18 cellular contexts compared by ENCODE assay signal in the genomic region with DNA sequence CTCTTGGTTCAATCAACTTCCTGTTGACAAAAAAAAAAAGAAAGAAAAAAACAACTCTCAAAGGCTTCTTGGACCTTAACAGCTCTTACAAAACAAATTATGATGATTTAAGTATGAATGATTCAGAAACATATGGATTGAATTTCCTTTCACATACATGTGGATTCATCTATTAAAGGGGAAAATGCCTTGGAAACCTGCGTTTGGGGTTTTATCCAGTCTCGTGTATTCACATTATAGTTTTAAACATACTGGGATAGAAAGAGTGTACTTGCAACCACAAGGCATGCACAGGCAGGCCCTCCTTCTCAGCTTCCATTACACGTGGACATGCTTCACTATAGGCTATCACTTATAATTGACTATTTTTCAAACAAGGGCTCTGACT.
DNase-seq lines count a peak whose midpoint lies in the region; ATAC-seq, FAIRE-seq and TF ChIP-seq lines count a peak whose summit lies in the region.
"Had no signal": no experiment of that assay in that cellular context is flagged by ENCODE, and none has a peak within 500 bp of the region (broad histone marks: within the 10 kb centered on the region; RNA-seq: fewer than 3 reads in every experiment).

No MANE protein-coding gene starts in this region.

- no TSS peak for BruUV-seq in IMR-90 (replicated peaks; lab: Mats Ljungman, UMichigan)

- no peak for TF ChIP-seq POLR2A in IMR-90 (IDR thresholded peaks at IDR 0.05; ENCODE audit: low read depth, low read length)

- H2BK15ac ChIP-seq in IMR-90 (ENCODE audit: low read depth, low read length) = no peak overlapping the region

- H2AFZ ChIP-seq in IMR-90 (replicated peaks; ENCODE audit: low read length, poor library complexity) (no peak overlapping the region), hepatocyte (no peak overlapping the region)
- H2AFZ ChIP-seq: PC-9 had no signal

- H3K36me3 ChIP-seq in IMR-90 (ENCODE audit: control insufficient read depth, insufficient read depth, low read length) = no peaks in the 10 kb centered on the region
- H3K36me3 ChIP-seq in hepatocyte (replicated peaks; ENCODE audit: insufficient read depth, low read depth) = no peaks in the 10 kb centered on the region
- no peaks in the 10 kb centered on the region for H3K36me3 ChIP-seq in pancreas
- H3K36me3 ChIP-seq: BLaER1 treated with 17β-estradiol and CSF1 and Interleukin-3, amounts not matched to agents 10 nM and 100 nM had no signal

- H3K14ac ChIP-seq in IMR-90 (replicated peaks; ENCODE audit: low read depth, low read length) = no peak overlapping the region

- DNase-seq in AG09319 (ENCODE audit: extremely low read depth, low read depth) (peak; percentile 0), IMR-90 (peak; percentile 18), dedifferentiated amniotic fluid mesenchymal stem cell (ENCODE audit: extremely low spot score) (peak; percentile 16), hepatocyte (ENCODE audit: low spot score) (no peak), NCI-H1092 treated with DMSO at 0.1 percent for 48 hours (lab: John Stamatoyannopoulos, UW) (no peak), pancreas (no peak), NCI-H2196 (lab: John Stamatoyannopoulos, UW; ENCODE audit: unreplicated experiment) (no peak), hippocampal formation (lab: John Stamatoyannopoulos, UW) (no peak)
- DNase-seq: DMS 273 treated with DMSO at 0.1 percent for 48 hours, EL, H9, NCI-H1417 treated with DMSO at 0.1 percent for 48 hours, NCI-H1930, NCI-H2171, NCI-H82 had no signal

- no peak for FAIRE-seq in pancreas (lab: Jason Lieb, UNC)

- dilution Hi-C loops in IMR-90 (cut with HindIII; ENCODE audit: low sequenced_read_pairs, unreplicated experiment) = no loop called here

- H3K23ac ChIP-seq in IMR-90 (ENCODE audit: low read depth, low read length) = no peak overlapping the region

- H3K4me3 ChIP-seq in IMR-90 (ENCODE audit: insufficient read depth, low read depth, low read length) (no peak overlapping the region), hepatocyte (no peak overlapping the region), pancreas (no peak overlapping the region)
- H3K4me3 ChIP-seq: BLaER1 treated with 17β-estradiol and CSF1 and Interleukin-3, amounts not matched to agents 10 nM and 100 nM; PC-9 had no signal

- H3K27ac ChIP-seq in IMR-90 (ENCODE audit: insufficient read depth, low read length) (no peak overlapping the region), hepatocyte (peak overlapping the region; percentile 38), pancreas (no peak overlapping the region)
- H3K27ac ChIP-seq: BLaER1 treated with 17β-estradiol and CSF1 and Interleukin-3, amounts not matched to agents 10 nM and 100 nM; HL-60; PC-9 had no signal

- H3K18ac ChIP-seq in IMR-90 (ENCODE audit: low read depth, low read length) = no peak overlapping the region

- no peaks in the 10 kb centered on the region for H3K79me1 ChIP-seq in IMR-90 (ENCODE audit: low read depth in 1 of 2, low read length in 2 of 2)

- no peaks in the 10 kb centered on the region for H3K79me2 ChIP-seq in hepatocyte

- no peak overlapping the region for H3K4ac ChIP-seq in IMR-90 (ENCODE audit: low read depth, low read length)

- no peaks in the 10 kb centered on the region for H3K9me2 ChIP-seq in hepatocyte (replicated peaks; ENCODE audit: insufficient read depth)

- no peak overlapping the region for H4K5ac ChIP-seq in IMR-90 (ENCODE audit: low read depth, low read length)

- in situ Hi-C loops in IMR-90 (cut with MboI; ENCODE audit: low sequenced_read_pairs) = no loop called here

- TF ChIP-seq CTCF in AG09319 (IDR thresholded peaks at IDR 0.05; ENCODE audit: low read depth, low read length) = no peak
- TF ChIP-seq CTCF in IMR-90 (conservative IDR thresholded peaks at IDR 0.05; ENCODE audit: low read depth, low read length) = no peak
- TF ChIP-seq CTCF in hepatocyte (IDR thresholded peaks at IDR 0.05; ENCODE audit: poor library complexity) = no peak
- TF ChIP-seq CTCF in pancreas (IDR thresholded peaks at IDR 0.05) = no peak

- no peak overlapping the region for H2BK5ac ChIP-seq in IMR-90 (ENCODE audit: low read depth, low read length, poor library complexity, severe bottlenecking)

- H4K8ac ChIP-seq in IMR-90 (ENCODE audit: low read depth in 2 of 2, low read length in 2 of 2) = no peak overlapping the region

- ATAC-seq in IMR-90 (ENCODE audit: low read depth) (no peak), pancreas (no peak)

- no peak overlapping the region for H2BK20ac ChIP-seq in IMR-90 (ENCODE audit: low read depth, low read length)

- H3K27me3 ChIP-seq in IMR-90 (ENCODE audit: control insufficient read depth, insufficient read depth, low read length) (no peaks in the 10 kb centered on the region), hepatocyte (no peaks in the 10 kb centered on the region), pancreas (no peaks in the 10 kb centered on the region)
- H3K27me3 ChIP-seq: BLaER1 treated with 17β-estradiol and CSF1 and Interleukin-3, amounts not matched to agents 10 nM and 100 nM had no signal

- WGBS in IMR-90 (ENCODE audit: extremely low coverage in 2 of 2, insufficient read length in 1 of 2), 2 experiments = no CpG with 5 or more reads among the region's 3 CpGs
- 66% methylated on average over 3 of the region's 3 CpGs for WGBS in hepatocyte (ENCODE audit: low lambda C conversion rate, missing lambda C conversion rate)
- WGBS in pancreas, 2 donors = 53 to 70% methylated on average over 3 of the region's 3 CpGs

- TF ChIP-seq RAD21 in IMR-90 (IDR thresholded peaks at IDR 0.05; ENCODE audit: low read length) = no peak

- CTCF ChIA-PET in IMR-90 (lab: Yijun Ruan, JAX) = no interaction called here

- H3K4me2 ChIP-seq in IMR-90 (ENCODE audit: low read depth, low read length) (no peak overlapping the region), hepatocyte (no peak overlapping the region)
- H3K4me2 ChIP-seq: BLaER1 treated with 17β-estradiol and CSF1 and Interleukin-3, amounts not matched to agents 10 nM and 100 nM; PC-9 had no signal

- intact Hi-C loops in IMR-90 (cut with micrococcal nuclease) (no loop called here), pancreas (cut with DNase I) (no loop called here)

- H4K91ac ChIP-seq in IMR-90 (ENCODE audit: insufficient read depth, low read depth, low read length) = no peak overlapping the region

- no peak overlapping the region for H2AK5ac ChIP-seq in IMR-90 (ENCODE audit: low read depth, low read length)

- no peaks in the 10 kb centered on the region for H3K9me1 ChIP-seq in IMR-90 (ENCODE audit: insufficient read depth, low read length)

- H3K4me1 ChIP-seq in IMR-90 (ENCODE audit: control insufficient read depth, insufficient read depth, low read length) (no peaks in the 10 kb centered on the region), hepatocyte (ENCODE audit: insufficient read depth) (peaks cover 9% of the 10 kb centered on the region), pancreas (no peaks in the 10 kb centered on the region)
- H3K4me1 ChIP-seq: BLaER1 treated with 17β-estradiol and CSF1 and Interleukin-3, amounts not matched to agents 10 nM and 100 nM had no signal

- H3K9ac ChIP-seq in IMR-90 (ENCODE audit: low read depth, low read length) = no peak overlapping the region
- H3K9ac ChIP-seq: BLaER1 treated with 17β-estradiol and CSF1 and Interleukin-3, amounts not matched to agents 10 nM and 100 nM had no signal

- H2BK120ac ChIP-seq in IMR-90 (ENCODE audit: low read depth, low read length) = no peak overlapping the region

- H2AK9ac ChIP-seq in IMR-90 (replicated peaks; ENCODE audit: low read depth, low read length, poor library complexity) = no peak overlapping the region

- no peaks in the 10 kb centered on the region for H4K20me1 ChIP-seq in IMR-90 (ENCODE audit: insufficient read depth, low read length)
- H4K20me1 ChIP-seq in hepatocyte (ENCODE audit: insufficient read depth, poor library complexity, severe bottlenecking) = no peaks in the 10 kb centered on the region
- H4K20me1 ChIP-seq: BLaER1 treated with 17β-estradiol and CSF1 and Interleukin-3, amounts not matched to agents 10 nM and 100 nM had no signal

- POLR2A ChIA-PET in IMR-90 (lab: Charles Lee; ENCODE audit: unreplicated experiment) = no interaction called here

- no peak overlapping the region for H3K56ac ChIP-seq in IMR-90 (ENCODE audit: extremely low read depth, insufficient read depth, low read length)

- no peaks in the 10 kb centered on the region for H3K9me3 ChIP-seq in IMR-90 (ENCODE audit: control insufficient read depth, insufficient read depth, low read length)
- no peaks in the 10 kb centered on the region for H3K9me3 ChIP-seq in hepatocyte (ENCODE audit: low read depth)
- H3K9me3 ChIP-seq in pancreas = no peaks in the 10 kb centered on the region

TF ChIP-seq in IMR-90, 13 proteins besides CTCF, POLR2A, EP300 and RAD21:
- TF ChIP-seq SMC3 (IDR thresholded peaks at IDR 0.05; ENCODE audit: low read depth, low read length) = no peak
- no peak for TF ChIP-seq RFX5 (IDR thresholded peaks at IDR 0.05; ENCODE audit: low read depth, low read length)
- TF ChIP-seq NFE2L2 (IDR thresholded peaks at IDR 0.05; ENCODE audit: low read depth, low read length) = no peak
- TF ChIP-seq FOS (IDR thresholded peaks at IDR 0.05; ENCODE audit: low read depth, low read length) = no peak
- TF ChIP-seq USF2 (IDR thresholded peaks at IDR 0.05; ENCODE audit: low read depth, low read length) = no peak
- TF ChIP-seq CEBPB (IDR thresholded peaks at IDR 0.05; ENCODE audit: low read depth, low read length) = no peak
- no peak for TF ChIP-seq BHLHE40 (IDR thresholded peaks at IDR 0.05; ENCODE audit: low read depth, low read length)
- TF ChIP-seq MAFK (IDR thresholded peaks at IDR 0.05; ENCODE audit: low read depth, low read length) = no peak
- no peak for TF ChIP-seq MXI1 (IDR thresholded peaks at IDR 0.05; ENCODE audit: borderline replicate concordance, low read depth, low read length)
- no peak for TF ChIP-seq ELK1 (IDR thresholded peaks at IDR 0.05; ENCODE audit: borderline replicate concordance, low read depth, low read length)

Comparison
In these comparisons a context has a peak if more than half of its experiments do, and no peak if none do; other contexts are left out.
1. DNase-seq: peak in AG09319 (single experiment), IMR-90 (single experiment) and dedifferentiated amniotic fluid mesenchymal stem cell (single experiment); none in hepatocyte (single experiment), NCI-H1092 treated with DMSO at 0.1 percent for 48 hours (single experiment), pancreas (0 of 6), NCI-H2196 (single experiment) and hippocampal formation (0 of 2).